24 cellular contexts compared by ENCODE assay signal in the genomic region with DNA sequence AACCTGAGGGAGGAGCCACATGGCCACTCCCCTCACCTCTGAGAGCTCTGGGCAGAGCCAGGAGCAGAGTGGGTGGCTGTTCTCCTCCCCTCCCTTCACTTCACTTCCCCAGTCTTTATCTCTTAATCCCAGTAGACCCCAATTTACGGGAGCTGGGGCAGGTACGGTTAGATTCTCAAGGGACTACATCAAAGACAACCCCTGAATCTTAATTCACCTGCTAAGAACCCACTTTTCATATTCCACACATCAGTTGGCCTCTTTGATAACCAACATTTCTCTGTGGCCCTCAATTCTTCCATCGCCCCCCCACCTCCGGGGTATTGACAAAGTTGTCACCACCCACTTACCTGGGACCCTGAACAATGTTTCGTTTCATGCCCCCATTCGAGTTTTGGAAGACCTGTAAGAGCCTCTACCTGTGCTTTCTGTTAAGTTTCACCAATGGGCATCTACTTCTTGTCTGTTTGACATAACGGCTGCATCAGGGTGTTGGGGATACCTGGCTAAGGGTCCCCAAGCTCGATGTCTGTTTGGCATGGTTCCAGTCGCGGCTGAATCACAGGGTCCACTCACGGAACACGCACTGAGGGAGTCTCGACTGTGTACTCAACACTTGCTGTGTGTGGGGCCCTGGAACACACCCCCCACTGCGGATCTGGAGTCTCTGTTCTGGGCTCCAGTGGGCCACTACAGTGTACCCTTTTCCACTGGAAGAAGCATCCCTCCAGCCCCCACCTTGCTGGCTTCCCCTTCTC. TPM values are rescaled to one million over a fixed set of nuclear protein-coding genes. Genes with fewer than 3 reads are reported as not detected.
DNase-seq lines count a peak whose midpoint lies in the region; ATAC-seq and TF ChIP-seq lines count a peak whose summit lies in the region.
"Had no signal": no experiment of that assay in that cellular context is flagged by ENCODE, and none has a peak within 500 bp of the region (broad histone marks: within the 10 kb centered on the region; RNA-seq: fewer than 3 reads in every experiment).

No MANE protein-coding gene starts in this region.

- H3K79me2 ChIP-seq in SK-N-SH (ENCODE audit: insufficient read depth): no peaks in the 10 kb centered on the region
- H3K79me2 ChIP-seq: hepatocyte had no signal

- intact Hi-C loops in mucosa of descending colon (cut with DNase I, micrococcal nuclease): no loop called here

- no peak overlapping the region for H3K9ac ChIP-seq in BLaER1 treated with 17β-estradiol and CSF1 and Interleukin-3, amounts not matched to agents 10 nM and 100 nM
- no peak overlapping the region for H3K9ac ChIP-seq in SK-N-SH

- H3K27ac ChIP-seq in BLaER1 treated with 17β-estradiol and CSF1 and Interleukin-3, amounts not matched to agents 10 nM and 100 nM: no peak overlapping the region
- no peak overlapping the region for H3K27ac ChIP-seq in HEK293 (ENCODE audit: extremely low read depth, low read depth, low read length)
- H3K27ac ChIP-seq in RWPE1: peak overlapping the region; percentile 39
- no peak overlapping the region for H3K27ac ChIP-seq in SK-N-SH (ENCODE audit: low read depth in 2 of 2, low read length in 1 of 2)
- H3K27ac ChIP-seq: C4-2B, hepatocyte, SJSA1, upper lobe of right lung, WERI-Rb-1 had no signal

- H4K20me1 ChIP-seq in BLaER1 treated with 17β-estradiol and CSF1 and Interleukin-3, amounts not matched to agents 10 nM and 100 nM: no peaks in the 10 kb centered on the region
- H4K20me1 ChIP-seq in SK-N-SH (ENCODE audit: insufficient read depth): no peaks in the 10 kb centered on the region

- TF ChIP-seq CTCF in HEK293 (tag by site-specific recombination; IDR thresholded peaks at IDR 0.05) (no peak), RWPE1 (conservative IDR thresholded peaks at IDR 0.05; ENCODE audit: low read depth) (no peak), mucosa of descending colon (IDR thresholded peaks at IDR 0.05) (no peak), foreskin fibroblast (IDR thresholded peaks at IDR 0.05; ENCODE audit: low read depth, low read length) (no peak), SK-N-SH (IDR thresholded peaks at IDR 0.05) (no peak)

- H3K36me3 ChIP-seq in BLaER1 treated with 17β-estradiol and CSF1 and Interleukin-3, amounts not matched to agents 10 nM and 100 nM: no peaks in the 10 kb centered on the region
- no peaks in the 10 kb centered on the region for H3K36me3 ChIP-seq in HEK293 (ENCODE audit: control insufficient read depth in 2 of 2, insufficient read depth in 1 of 2, low read length in 2 of 2)
- no peaks in the 10 kb centered on the region for H3K36me3 ChIP-seq in mucosa of descending colon (ENCODE audit: low read depth)
- H3K36me3 ChIP-seq in SK-N-SH (replicated peaks in 1 of 2; ENCODE audit: control insufficient read depth in 1 of 2, insufficient read depth in 2 of 2, low read length in 1 of 2): no peaks in the 10 kb centered on the region
- H3K36me3 ChIP-seq: esophagus squamous epithelium, SJSA1, spleen, upper lobe of right lung, WERI-Rb-1 had no signal

- H3K4me1 ChIP-seq in BLaER1 treated with 17β-estradiol and CSF1 and Interleukin-3, amounts not matched to agents 10 nM and 100 nM: peaks cover 0 to 9% (median 6%) of the 10 kb centered on the region in 10 experiments; a peak in 9 of 20 replicates
- H3K4me1 ChIP-seq in HEK293 (ENCODE audit: control insufficient read depth, insufficient read depth, low read length) (no peaks in the 10 kb centered on the region), mucosa of descending colon (ENCODE audit: low read depth) (no peaks in the 10 kb centered on the region), SK-N-SH (ENCODE audit: control insufficient read depth in 1 of 2, insufficient read depth in 2 of 2, low read depth in 1 of 2, low read length in 1 of 2) (no peaks in the 10 kb centered on the region)
- H3K4me1 ChIP-seq: SJSA1, upper lobe of right lung had no signal

- 45% methylated on average over 13 of the region's 14 CpGs for WGBS in SK-N-SH (ENCODE audit: low lambda C conversion rate)

- no peaks in the 10 kb centered on the region for H3F3A ChIP-seq in SK-N-SH (replicated peaks; ENCODE audit: insufficient read depth)

- H3K4me3 ChIP-seq in BLaER1 treated with 17β-estradiol and CSF1 and Interleukin-3, amounts not matched to agents 10 nM and 100 nM: no peak overlapping the region
- H3K4me3 ChIP-seq in HEK293 (ENCODE audit: low read depth, low read length) (no peak overlapping the region), mucosa of descending colon (no peak overlapping the region), foreskin fibroblast (ENCODE audit: low read depth in 1 of 2, low read length in 2 of 2) (no peak overlapping the region), SK-N-SH (ENCODE audit: low read depth in 2 of 2, low read length in 1 of 2) (no peak overlapping the region)
- H3K4me3 ChIP-seq: esophagus squamous epithelium, hepatocyte, SJSA1, spleen, upper lobe of right lung had no signal

- H2AFZ ChIP-seq in SK-N-SH (ENCODE audit: low read depth): no peak overlapping the region
- H2AFZ ChIP-seq: hepatocyte had no signal

- no peak for DNase-seq in RWPE1 (ENCODE audit: low spot score)
- DNase-seq in mucosa of descending colon: peak in 2 of 3 donors; percentile 33 to 56
- no peak for DNase-seq in mesenteric fat pad (ENCODE audit: low spot score)
- DNase-seq in foreskin fibroblast: no peak
- DNase-seq in SK-N-SH: no peak
- DNase-seq in T-helper 2 cell: no peak
- DNase-seq: esophagus squamous epithelium, spleen had no signal

- peak overlapping the region in 9 of 11 experiments; percentile 0 to 40 (median 25); a peak in 11 of 22 replicates for H3K4me2 ChIP-seq in BLaER1 treated with 17β-estradiol and CSF1 and Interleukin-3, amounts not matched to agents 10 nM and 100 nM
- no peak overlapping the region for H3K4me2 ChIP-seq in SK-N-SH
- H3K4me2 ChIP-seq: hepatocyte had no signal

- POLR2A ChIA-PET in HEK293 (lab: Yijun Ruan, JAX): interaction anchor here (0.6 to 1.5 kb wide), 8 partner anchors 9 to 207 kb away, joined by 3 to 13 read pairs (median 4); a partner anchor contains a TSS
- POLR2A ChIA-PET in RWPE1 (lab: Yijun Ruan, JAX; ENCODE audit: low non-redundant PET): no interaction called here
- POLR2A ChIA-PET in SK-N-SH (lab: Yijun Ruan, JAX): no interaction called here

- TF ChIP-seq EP300 in SK-N-SH (IDR thresholded peaks at IDR 0.05; ENCODE audit: borderline replicate concordance in 1 of 2, low read depth in 1 of 2, low read length in 1 of 2): no peak

- peaks cover 16 to 59% (median 37%) of the 10 kb centered on the region in 11 experiments for H3K9me3 ChIP-seq in BLaER1 treated with 17β-estradiol and CSF1 and Interleukin-3, amounts not matched to agents 10 nM and 100 nM (replicated peaks in 1 of 11)
- H3K9me3 ChIP-seq in HEK293 (ENCODE audit: control insufficient read depth, insufficient read depth, low read depth, low read length): no peaks in the 10 kb centered on the region
- no peaks in the 10 kb centered on the region for H3K9me3 ChIP-seq in mucosa of descending colon
- no peaks in the 10 kb centered on the region for H3K9me3 ChIP-seq in SK-N-SH
- H3K9me3 ChIP-seq: esophagus squamous epithelium, upper lobe of right lung had no signal

- ATAC-seq in mucosa of descending colon: no peak

- CTCF ChIA-PET in HEK293 (lab: Yijun Ruan, JAX) (interaction anchor here (0.6 to 1.8 kb wide), 12 partner anchors 11 to 88 kb away, joined by 3 to 10 read pairs (median 4); no protein-coding TSS in a partner anchor), RWPE1 (lab: Yijun Ruan, JAX) (interaction anchor here (0.7 kb wide), 1 partner anchor 31 kb away, joined by 5 read pairs; no protein-coding TSS in a partner anchor), SK-N-SH (lab: Yijun Ruan, JAX) (interaction anchor here (0.9 to 1.8 kb wide), 2 partner anchors 45 to 51 kb away, joined by 3 to 8 read pairs; no protein-coding TSS in a partner anchor)

- no peaks in the 10 kb centered on the region for H3K9me2 ChIP-seq in SK-N-SH

- H3K27me3 ChIP-seq in BLaER1 treated with 17β-estradiol and CSF1 and Interleukin-3, amounts not matched to agents 10 nM and 100 nM: 0 out of 22 replicates have a peak, but pooled peaks cover 0 to 2% (median 0%) of the 10 kb centered on the region in 11 experiments
- H3K27me3 ChIP-seq in SK-N-SH (ENCODE audit: insufficient read depth): no peaks in the 10 kb centered on the region
- H3K27me3 ChIP-seq: esophagus squamous epithelium, hepatocyte, SJSA1, upper lobe of right lung had no signal

- TF ChIP-seq RAD21 in SK-N-SH (IDR thresholded peaks at IDR 0.05; ENCODE audit: low read length): no peak

TF ChIP-seq in HEK293, 187 proteins besides CTCF, POLR2A, EP300 and RAD21 (continues in another document):
- TF ChIP-seq KLF16 (tag by site-specific recombination; IDR thresholded peaks at IDR 0.05): no peak

TF ChIP-seq in SK-N-SH, 30 proteins besides CTCF, POLR2A, EP300 and RAD21:
- TF ChIP-seq, protein P1, sequence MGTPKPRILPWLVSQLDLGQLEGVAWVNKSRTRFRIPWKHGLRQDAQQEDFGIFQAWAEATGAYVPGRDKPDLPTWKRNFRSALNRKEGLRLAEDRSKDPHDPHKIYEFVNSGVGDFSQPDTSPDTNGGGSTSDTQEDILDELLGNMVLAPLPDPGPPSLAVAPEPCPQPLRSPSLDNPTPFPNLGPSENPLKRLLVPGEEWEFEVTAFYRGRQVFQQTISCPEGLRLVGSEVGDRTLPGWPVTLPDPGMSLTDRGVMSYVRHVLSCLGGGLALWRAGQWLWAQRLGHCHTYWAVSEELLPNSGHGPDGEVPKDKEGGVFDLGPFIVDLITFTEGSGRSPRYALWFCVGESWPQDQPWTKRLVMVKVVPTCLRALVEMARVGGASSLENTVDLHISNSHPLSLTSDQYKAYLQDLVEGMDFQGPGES (IDR thresholded peaks at IDR 0.05; ENCODE audit: low read depth, low read length): no peak
- no peak for TF ChIP-seq TCF12 (IDR thresholded peaks at IDR 0.05)
- TF ChIP-seq JUND (IDR thresholded peaks at IDR 0.05): no peak
- TF ChIP-seq ELF1 (IDR thresholded peaks at IDR 0.05): no peak
- no peak for TF ChIP-seq SIN3A (IDR thresholded peaks at IDR 0.05; ENCODE audit: borderline replicate concordance, low read depth, low read length)
- TF ChIP-seq, protein P2, sequence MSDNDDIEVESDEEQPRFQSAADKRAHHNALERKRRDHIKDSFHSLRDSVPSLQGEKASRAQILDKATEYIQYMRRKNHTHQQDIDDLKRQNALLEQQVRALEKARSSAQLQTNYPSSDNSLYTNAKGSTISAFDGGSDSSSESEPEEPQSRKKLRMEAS (IDR thresholded peaks at IDR 0.05; ENCODE audit: low read depth): no peak

RNA-seq across cellular contexts. Expression of a gene that starts 27.8 kb away (rescaled TPM):
- total RNA-seq in mucosa of descending colon (not detected), mesenteric fat pad (not detected)
- 0.08 TPM in 1 of 2 replicates, not detected in the other for polyA plus RNA-seq in SK-N-SH (2012; rRNA removed)
- not detected in 2 replicates for polyA plus RNA-seq in SK-N-SH (2012; cell fraction: cytosol; rRNA removed)
- not detected in 2 replicates for polyA plus RNA-seq in SK-N-SH (2012; cell fraction: nucleus; rRNA removed)
- total RNA-seq: activated CD4-positive, alpha-beta T cell treated with anti-CD3 and anti-CD28 coated beads, Interleukin-2, amount 10 ng/mL, durations not matched to agents 24 days and 14 days; activated T-cell treated with anti-CD3 and anti-CD28 coated beads, Interleukin-2, amount 50 U/mL, for 4 hours; esophagus squamous epithelium; frontal cortex; H7; hepatocyte; left colon; lung microvascular endothelial cell; neural crest cell; posterior vena cava; SJSA1; spleen; upper lobe of right lung had no signal
- polyA plus RNA-seq: AG04450, hepatocyte had no signal

RNA-seq across cellular contexts. Expression of a gene that starts 46.7 kb away (rescaled TPM):
- total RNA-seq in mucosa of descending colon (1 to 10 TPM in 1 of 3 donors, under 1 TPM in 2; 0.55 to 2.0 (median 0.96) TPM), mesenteric fat pad (1.5 TPM)
- polyA plus RNA-seq in SK-N-SH (2012; rRNA removed): 0.54 and 0.58 TPM in 2 replicates
- polyA plus RNA-seq in SK-N-SH (2012; cell fraction: cytosol; rRNA removed): 0.24 and 0.33 TPM in 2 replicates
- 1.2 and 2.1 TPM in 2 replicates for polyA plus RNA-seq in SK-N-SH (2012; cell fraction: nucleus; rRNA removed)
- total RNA-seq: activated CD4-positive, alpha-beta T cell treated with anti-CD3 and anti-CD28 coated beads, Interleukin-2, amount 10 ng/mL, durations not matched to agents 24 days and 14 days; activated T-cell treated with anti-CD3 and anti-CD28 coated beads, Interleukin-2, amount 50 U/mL, for 4 hours; esophagus squamous epithelium; hepatocyte; lung microvascular endothelial cell; SJSA1; upper lobe of right lung had no signal

Comparison
In these comparisons a context has a peak if more than half of its experiments do, and no peak if none do; other contexts are left out.
1. DNase-seq: peak in mucosa of descending colon (2 of 3); none in RWPE1 (single experiment), mesenteric fat pad (single experiment), foreskin fibroblast (0 of 2), SK-N-SH (single experiment) and T-helper 2 cell (0 of 5).